ENCODE assay signal across 21 cellular contexts in the genomic region with DNA sequence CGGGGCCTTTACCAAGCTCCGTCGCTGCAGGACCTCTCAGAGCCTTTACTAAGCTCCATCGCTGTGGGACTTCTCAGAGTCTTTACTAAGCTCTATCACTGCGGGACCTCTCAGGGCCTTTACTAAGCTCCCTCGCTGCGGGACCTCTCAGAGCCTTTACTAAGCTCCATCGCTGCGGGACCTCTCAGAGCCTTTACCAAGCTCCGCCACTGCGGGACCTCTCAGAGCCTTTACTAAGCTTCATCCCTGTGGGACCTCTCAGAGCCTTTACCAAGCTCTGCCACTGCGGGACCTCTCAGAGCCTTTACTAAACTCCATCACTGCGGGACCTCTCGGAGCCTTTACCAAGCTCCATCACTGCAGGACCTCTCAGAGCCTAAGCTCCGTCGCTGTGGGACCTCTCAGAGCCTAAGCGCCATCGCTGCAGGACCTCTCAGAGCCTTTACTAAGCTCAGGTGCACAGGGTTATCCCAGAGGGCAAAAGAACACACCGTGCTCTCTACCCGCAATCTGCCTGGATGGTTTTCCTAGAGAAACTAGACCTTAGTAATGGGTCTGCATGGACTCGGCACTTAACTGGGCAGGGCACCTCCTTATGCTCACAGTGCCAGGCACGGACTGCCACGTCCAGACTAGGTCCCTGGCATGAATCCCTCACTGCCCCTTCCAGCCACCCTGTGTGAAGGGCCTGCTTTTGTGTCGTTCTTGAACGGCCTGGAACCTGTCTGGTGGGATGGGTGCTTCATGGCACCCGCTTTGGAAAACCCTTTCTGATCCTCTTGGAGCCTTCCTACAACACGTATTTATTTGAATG.
A peak's percentile ranks its signal among the peaks of the same experiment; 100 is the strongest.
DNase-seq lines count a peak whose midpoint lies in the region; FAIRE-seq and TF ChIP-seq lines count a peak whose summit lies in the region.
"Had no signal": no experiment of that assay in that cellular context is flagged by ENCODE, and none has a peak within 500 bp of the region (broad histone marks: within the 10 kb centered on the region; RNA-seq: fewer than 3 reads in every experiment).

No MANE protein-coding gene starts in this region.

- H4K5ac ChIP-seq in H1 (ENCODE audit: insufficient read length, low read depth, low read length) = no peak overlapping the region

- H3K4me3 Mint-ChIP-seq in type B pancreatic cell (no peak overlapping the region), MCF 10A (ENCODE audit: unreplicated experiment) (no peak overlapping the region), neural progenitor cell (no peak overlapping the region)
- H3K4me3 Mint-ChIP-seq: CD8-positive, alpha-beta T cell had no signal

- H3K9ac ChIP-seq in H1 (replicated peaks in 1 of 4; ENCODE audit: extremely low read depth in 1 of 4, low read depth in 3 of 4, low read length in 3 of 4) (no peak overlapping the region), neural progenitor cell (no peak overlapping the region), trophoblast cell (ENCODE audit: low read length) (no peak overlapping the region)

- H3K4me3 ChIP-seq in left ventricle myocardium inferior = no peak overlapping the region
- no peak overlapping the region for H3K4me3 ChIP-seq in right atrium auricular region
- H3K4me3 ChIP-seq in H1 (ENCODE audit: extremely low read depth in 1 of 4, insufficient read depth in 2 of 4, low read depth in 3 of 4, low read length in 4 of 4) = no peak overlapping the region
- no peak overlapping the region for H3K4me3 ChIP-seq in osteoblast (ENCODE audit: insufficient read depth, low read length)
- H3K4me3 ChIP-seq in neural progenitor cell = no peak overlapping the region
- no peak overlapping the region for H3K4me3 ChIP-seq in trophoblast cell (ENCODE audit: low read depth, low read length)

- no peaks in the 10 kb centered on the region for H3K36me3 ChIP-seq in left ventricle myocardium inferior
- H3K36me3 ChIP-seq in right atrium auricular region = no peaks in the 10 kb centered on the region
- H3K36me3 ChIP-seq in H1 (ENCODE audit: control insufficient read depth in 2 of 4, insufficient read depth in 4 of 4, low read length in 3 of 4) = no peaks in the 10 kb centered on the region
- H3K36me3 ChIP-seq in osteoblast (ENCODE audit: insufficient read depth, low read length) = no peaks in the 10 kb centered on the region
- no peaks in the 10 kb centered on the region for H3K36me3 ChIP-seq in neural progenitor cell
- H3K36me3 ChIP-seq in trophoblast cell (ENCODE audit: control insufficient read depth in 1 of 2, insufficient read depth in 2 of 2, low read length in 2 of 2) = no peaks in the 10 kb centered on the region
- H3K36me3 ChIP-seq: BE2C had no signal

- H3K27me3 ChIP-seq in left ventricle myocardium inferior (ENCODE audit: low read depth) (peaks cover 8% of the 10 kb centered on the region), right atrium auricular region (no peaks in the 10 kb centered on the region), H1 (replicated peaks in 1 of 4; ENCODE audit: control insufficient read depth in 3 of 4, extremely low read depth in 1 of 4, insufficient read depth in 3 of 4, low read length in 3 of 4) (no peaks in the 10 kb centered on the region), osteoblast (ENCODE audit: insufficient read depth, low read length) (no peaks in the 10 kb centered on the region), neural progenitor cell (no peaks in the 10 kb centered on the region), trophoblast cell (ENCODE audit: insufficient read depth, low read length) (no peaks in the 10 kb centered on the region)
- H3K27me3 ChIP-seq: BE2C had no signal

- no peak for TF ChIP-seq RAD21 in H1 (IDR thresholded peaks at IDR 0.05 in 1 of 2, conservative IDR thresholded peaks at IDR 0.05 in 1 of 2; ENCODE audit: low read depth in 2 of 2, low read length in 2 of 2)

- no peak for FAIRE-seq in H1 (lab: Jason Lieb, UNC)
- FAIRE-seq: D721Med, GM12892 had no signal

- intact Hi-C loops in left ventricle myocardium inferior (cut with micrococcal nuclease) = no loop called here
- intact Hi-C loops in MCF 10A (cut with micrococcal nuclease) = no loop called here

- H3K4me1 ChIP-seq in left ventricle myocardium inferior (no peaks in the 10 kb centered on the region), right atrium auricular region (no peaks in the 10 kb centered on the region), H1 (replicated peaks in 1 of 4; ENCODE audit: control insufficient read depth in 3 of 4, insufficient read depth in 4 of 4, low read length in 3 of 4) (no peaks in the 10 kb centered on the region), osteoblast (ENCODE audit: insufficient read depth, low read length) (no peaks in the 10 kb centered on the region), neural progenitor cell (no peaks in the 10 kb centered on the region), trophoblast cell (ENCODE audit: control insufficient read depth in 1 of 2, insufficient read depth in 2 of 2, low read length in 2 of 2) (no peaks in the 10 kb centered on the region)
- H3K4me1 ChIP-seq: BE2C had no signal

- H4K12ac ChIP-seq in trophoblast cell (ENCODE audit: low read depth, low read length) = no peak overlapping the region

- H3K4ac ChIP-seq in H1 (replicated peaks; ENCODE audit: insufficient read length, low read depth, low read length) = no peak overlapping the region
- no peak overlapping the region for H3K4ac ChIP-seq in trophoblast cell (ENCODE audit: low read depth, low read length)

- no peak overlapping the region for H3K27ac Mint-ChIP-seq in type B pancreatic cell
- no peak overlapping the region for H3K27ac Mint-ChIP-seq in MCF 10A (ENCODE audit: low read depth, unreplicated experiment)
- no peak overlapping the region for H3K27ac Mint-ChIP-seq in neural progenitor cell
- H3K27ac Mint-ChIP-seq: CD8-positive, alpha-beta T cell had no signal

- no peaks in the 10 kb centered on the region for H3F3A ChIP-seq in neural progenitor cell (ENCODE audit: low read depth)

- H3K4me2 ChIP-seq in H1 (ENCODE audit: insufficient read depth in 1 of 2, low read depth in 2 of 2, low read length in 2 of 2) (no peak overlapping the region), osteoblast (ENCODE audit: insufficient read depth, low read length) (no peak overlapping the region), neural progenitor cell (no peak overlapping the region), trophoblast cell (ENCODE audit: low read length) (no peak overlapping the region)

- no peak overlapping the region for H2BK15ac ChIP-seq in H1 (ENCODE audit: low read length)

- H2AFZ ChIP-seq in H1 (ENCODE audit: low read length) (no peak overlapping the region), osteoblast (ENCODE audit: low read length) (no peak overlapping the region), neural progenitor cell (replicated peaks) (no peak overlapping the region), trophoblast cell (ENCODE audit: insufficient read depth, low read length, poor library complexity) (no peak overlapping the region)

- no peak overlapping the region for H2AK5ac ChIP-seq in H1 (ENCODE audit: low read depth, low read length)
- no peak overlapping the region for H2AK5ac ChIP-seq in trophoblast cell (ENCODE audit: low read length)

- H2BK120ac ChIP-seq in H1 (replicated peaks; ENCODE audit: low read depth, low read length) (no peak overlapping the region), trophoblast cell (ENCODE audit: insufficient read depth, low read length, poor library complexity) (no peak overlapping the region)

- POLR2A ChIA-PET in H1 (lab: Charles Lee; ENCODE audit: partially characterized antibody) (interaction anchor here (1.0 to 1.7 kb wide), 2 partner anchors 9 to 14 kb away, joined by 5 read pairs; no protein-coding TSS in a partner anchor), MCF 10A (lab: Yijun Ruan, JAX) (interaction anchor here (0.6 kb wide), 1 partner anchor 18 kb away, joined by 3 read pairs; no protein-coding TSS in a partner anchor)

- no peak overlapping the region for H3K23ac ChIP-seq in H1 (ENCODE audit: insufficient read length)
- H3K23ac ChIP-seq in trophoblast cell (ENCODE audit: low read length) = no peak overlapping the region

- H2BK20ac ChIP-seq in H1 (ENCODE audit: low read length) = no peak overlapping the region

- H3K79me1 ChIP-seq in H1 (ENCODE audit: low read depth, low read length) = no peaks in the 10 kb centered on the region
- H3K79me1 ChIP-seq in trophoblast cell (ENCODE audit: low read length) = no peaks in the 10 kb centered on the region

- WGBS in H1 (ENCODE audit: extremely low coverage in 1 of 2, insufficient coverage in 1 of 2, insufficient read length in 1 of 2, insufficient replicate concordance in 2 of 2, low coverage in 1 of 2, low lambda C conversion rate in 2 of 2, missing lambda C conversion rate in 1 of 2), 2 experiments = 89% methylated on average over 22 of the region's 27 CpGs; no CpG with 5 or more reads in 1 of the 2 experiments
- WGBS in trophoblast cell (ENCODE audit: extremely low coverage, insufficient coverage, insufficient read length) = no CpG with 5 or more reads among the region's 27 CpGs

- H3K36me3 Mint-ChIP-seq in type B pancreatic cell (no peaks in the 10 kb centered on the region), MCF 10A (ENCODE audit: insufficient read depth, unreplicated experiment) (peaks cover 4% of the 10 kb centered on the region), neural progenitor cell (no peaks in the 10 kb centered on the region)
- H3K36me3 Mint-ChIP-seq: CD8-positive, alpha-beta T cell had no signal

- H3K27ac ChIP-seq in left ventricle myocardium inferior (replicated peaks) (no peak overlapping the region), right atrium auricular region (no peak overlapping the region), H1 (ENCODE audit: low read depth, low read length) (no peak overlapping the region), osteoblast (ENCODE audit: low read depth, low read length) (no peak overlapping the region), neural progenitor cell (no peak overlapping the region), trophoblast cell (ENCODE audit: low read depth, low read length) (no peak overlapping the region)

- no peaks in the 10 kb centered on the region for H3K79me2 ChIP-seq in H1 (ENCODE audit: control insufficient read depth in 1 of 2, insufficient read depth in 2 of 2, low read length in 2 of 2)
- no peaks in the 10 kb centered on the region for H3K79me2 ChIP-seq in osteoblast (ENCODE audit: insufficient read depth, low read length)
- H3K79me2 ChIP-seq in neural progenitor cell (ENCODE audit: low read depth) = no peaks in the 10 kb centered on the region
- no peaks in the 10 kb centered on the region for H3K79me2 ChIP-seq in trophoblast cell (ENCODE audit: control insufficient read depth, insufficient read depth, low read length, poor library complexity)

- no peak overlapping the region for H3K56ac ChIP-seq in H1 (replicated peaks; ENCODE audit: insufficient read length, low read depth, low read length)

- H3K14ac ChIP-seq in H1 (ENCODE audit: insufficient read length) = no peak overlapping the region
- no peak overlapping the region for H3K14ac ChIP-seq in trophoblast cell (ENCODE audit: low read length)

- H4K8ac ChIP-seq in H1 (ENCODE audit: extremely low read depth, insufficient read depth, low read length) = no peak overlapping the region
- no peak overlapping the region for H4K8ac ChIP-seq in trophoblast cell (ENCODE audit: low read depth, low read length)

- no peak for TF ChIP-seq CTCF in left ventricle myocardium inferior (IDR thresholded peaks at IDR 0.05; ENCODE audit: borderline replicate concordance)
- TF ChIP-seq CTCF in right atrium auricular region (IDR thresholded peaks at IDR 0.05) = no peak
- TF ChIP-seq CTCF in H1 (IDR thresholded peaks at IDR 0.05; ENCODE audit: control extremely low read depth in 1 of 3, insufficient read depth in 1 of 3, low read depth in 1 of 3, low read length in 3 of 3) = no peak
- no peak for TF ChIP-seq CTCF in osteoblast (IDR thresholded peaks at IDR 0.05; ENCODE audit: extremely low read depth, low read depth, low read length)
- TF ChIP-seq CTCF in type B pancreatic cell (conservative IDR thresholded peaks at IDR 0.05) = no peak
- TF ChIP-seq CTCF in MCF 10A (IDR thresholded peaks at IDR 0.05; ENCODE audit: unreplicated experiment) = no peak
- no peak for TF ChIP-seq CTCF in neural progenitor cell (IDR thresholded peaks at IDR 0.05)

- H3K27me3 Mint-ChIP-seq in type B pancreatic cell (no peaks in the 10 kb centered on the region), MCF 10A (ENCODE audit: insufficient read depth, unreplicated experiment) (peaks cover 11% of the 10 kb centered on the region), neural progenitor cell (ENCODE audit: insufficient read depth, low read depth) (peaks cover 2% of the 10 kb centered on the region)

- H2BK12ac ChIP-seq in H1 (ENCODE audit: low read depth, low read length) (peak overlapping the region; percentile 71; the same call in 1 of the 2 replicates), trophoblast cell (ENCODE audit: low read length) (no peak overlapping the region)

- H3K4me1 Mint-ChIP-seq in type B pancreatic cell (ENCODE audit: unreplicated experiment) (no peaks in the 10 kb centered on the region), MCF 10A (ENCODE audit: insufficient read depth, unreplicated experiment) (no peaks in the 10 kb centered on the region), neural progenitor cell (no peaks in the 10 kb centered on the region)

- no peak for TF ChIP-seq EP300 in H1 (IDR thresholded peaks at IDR 0.05; ENCODE audit: borderline replicate concordance in 1 of 2, low read depth in 2 of 2, low read length in 2 of 2)

- BruUV-seq in MCF 10A (replicated peaks; lab: Mats Ljungman, UMichigan) = no TSS peak

- H2BK5ac ChIP-seq in H1 (ENCODE audit: low read depth, low read length) (no peak overlapping the region), trophoblast cell (ENCODE audit: low read depth, low read length, poor library complexity) (no peak overlapping the region)

- H3K9me3 ChIP-seq in left ventricle myocardium inferior (replicated peaks) (no peaks in the 10 kb centered on the region), right atrium auricular region (no peaks in the 10 kb centered on the region), H1 (ENCODE audit: insufficient read depth in 2 of 2, low read depth in 1 of 2, low read length in 1 of 2) (no peaks in the 10 kb centered on the region), osteoblast (ENCODE audit: low read depth, low read length) (no peaks in the 10 kb centered on the region), neural progenitor cell (ENCODE audit: low read depth) (no peaks in the 10 kb centered on the region), trophoblast cell (ENCODE audit: insufficient read depth, low read depth, low read length) (peaks cover 7% of the 10 kb centered on the region)
- H3K9me3 ChIP-seq: BE2C had no signal

- CTCF ChIA-PET in H1 (lab: Charles Lee; ENCODE audit: partially characterized antibody) = interaction anchor here (0.7 to 2.4 kb wide), 5 partner anchors 10 to 437 kb away, joined by 3 to 16 read pairs (median 5); no protein-coding TSS in a partner anchor
- CTCF ChIA-PET in MCF 10A (lab: Yijun Ruan, JAX) = interaction anchor here (0.6 kb wide), 1 partner anchor 10 kb away, joined by 3 read pairs; no protein-coding TSS in a partner anchor

- H3K23me2 ChIP-seq in H1 (ENCODE audit: low read depth, low read length) = no peaks in the 10 kb centered on the region

- no peaks in the 10 kb centered on the region for H4K20me1 ChIP-seq in H1 (replicated peaks in 1 of 2; ENCODE audit: control insufficient read depth in 1 of 2, insufficient read depth in 2 of 2, low read length in 2 of 2)
- no peaks in the 10 kb centered on the region for H4K20me1 ChIP-seq in osteoblast (ENCODE audit: insufficient read depth, low read length)
- no peaks in the 10 kb centered on the region for H4K20me1 ChIP-seq in neural progenitor cell (ENCODE audit: low read depth)

- DNase-seq in left ventricle myocardium inferior = peak; percentile 4
- no peak for DNase-seq in right atrium auricular region (ENCODE audit: low spot score)
- DNase-seq in H1 (ENCODE audit: low read depth in 1 of 2, low spot score in 2 of 2) = peak in 1 of 2 experiments; percentile 34
- peak; percentile 49 for DNase-seq in osteoblast (ENCODE audit: insufficient read length, low spot score, missing footprints)
- DNase-seq in type B pancreatic cell (ENCODE audit: extremely low spot score, unreplicated experiment) = peak; percentile 47
- DNase-seq in MCF 10A (ENCODE audit: unreplicated experiment) = no peak
- DNase-seq in neural progenitor cell (ENCODE audit: low spot score) = no peak
- DNase-seq in trophoblast cell = no peak
- DNase-seq: BE2C; CD8-positive, alpha-beta T cell; DND-41; GDM1; HCEC 1CT; NCI-H1092; NCI-H1694; NCI-H2107; NCI-H226; NCI-H526; NK-92 treated with Interleukin-12 subunit alpha and Interleukin-12 subunit beta, amount 100 ng/mL, for 24 hours had no signal

- TF ChIP-seq POLR2A in H1 (IDR thresholded peaks at IDR 0.05; ENCODE audit: control extremely low read depth in 1 of 2, low read depth in 2 of 2, low read length in 2 of 2) = no peak

- H4K91ac ChIP-seq in H1 (replicated peaks; ENCODE audit: insufficient read length, low read length) (no peak overlapping the region), trophoblast cell (ENCODE audit: low read depth, low read length) (no peak overlapping the region)

- H3K18ac ChIP-seq in H1 (ENCODE audit: extremely low read depth, low read length) (no peak overlapping the region), trophoblast cell (ENCODE audit: low read length) (no peak overlapping the region)

- H3K9me3 Mint-ChIP-seq in type B pancreatic cell (no peaks in the 10 kb centered on the region), MCF 10A (ENCODE audit: unreplicated experiment) (no peaks in the 10 kb centered on the region), neural progenitor cell (no peaks in the 10 kb centered on the region)
- H3K9me3 Mint-ChIP-seq: CD8-positive, alpha-beta T cell had no signal

Comparison
In these comparisons a context has a peak if more than half of its experiments do, and no peak if none do; other contexts are left out.
1. DNase-seq: peak in left ventricle myocardium inferior (single experiment), osteoblast (single experiment) and type B pancreatic cell (single experiment); none in right atrium auricular region (single experiment), MCF 10A (single experiment), neural progenitor cell (single experiment) and trophoblast cell (0 of 2).